ENCODE assay signal across 17 cellular contexts in the genomic region with DNA sequence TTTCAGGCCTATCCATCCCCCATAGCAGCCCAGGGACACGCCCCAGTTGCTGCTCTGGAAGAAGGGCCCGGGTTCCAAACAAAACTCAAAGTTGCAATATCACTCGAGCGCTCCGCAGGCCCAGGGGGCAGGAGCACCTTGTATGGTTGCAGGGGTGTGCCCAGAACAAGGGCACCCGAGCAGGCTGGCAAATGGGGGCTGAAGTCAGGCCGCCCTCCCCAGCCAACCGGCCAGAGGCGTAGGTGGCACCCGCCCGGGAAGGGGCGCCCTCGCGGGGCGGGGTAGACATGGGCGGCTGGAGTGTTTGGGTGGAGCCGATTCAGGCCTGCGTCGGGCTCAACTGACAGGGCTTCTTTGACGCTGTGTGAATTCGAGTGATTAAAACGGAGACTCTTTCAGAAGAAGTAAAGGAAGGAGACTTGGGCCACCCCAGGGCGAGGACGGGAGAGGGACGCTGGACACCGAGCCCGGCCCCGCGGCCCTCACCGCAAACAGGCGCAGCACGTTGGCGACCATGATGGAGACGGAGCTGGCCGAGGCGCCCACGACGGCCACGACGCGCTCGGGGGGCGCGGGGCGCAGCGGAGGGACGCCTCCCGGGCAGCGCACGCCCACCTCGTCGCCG. TPM values are rescaled to one million over a fixed set of nuclear protein-coding genes. Genes with fewer than 3 reads are reported as not detected.
"Had no signal": no experiment of that assay in that cellular context is flagged by ENCODE, and none has a peak within 500 bp of the region (broad histone marks: within the 10 kb centered on the region; RNA-seq: fewer than 3 reads in every experiment).

No MANE protein-coding gene starts in this region.

- ATAC-seq: body of pancreas, left lung, right lobe of liver, SK-N-SH treated with all-trans-retinoic acid at 6 μM for 48 hours had no signal

- H3K9me3 Mint-ChIP-seq: activated naive CD4-positive, alpha-beta T cell treated with anti-CD3 and anti-CD28 coated beads, Interleukin-2, amount 50 U/mL, for 24 hours had no signal

- H3K36me3 Mint-ChIP-seq: activated naive CD4-positive, alpha-beta T cell treated with anti-CD3 and anti-CD28 coated beads, Interleukin-2, amount 50 U/mL, for 24 hours had no signal

- H3K4me3 Mint-ChIP-seq: activated naive CD4-positive, alpha-beta T cell treated with anti-CD3 and anti-CD28 coated beads, Interleukin-2, amount 50 U/mL, for 24 hours had no signal

- H3K4me3 ChIP-seq: body of pancreas, left lung, right lobe of liver, thoracic aorta had no signal

- H3K4me1 Mint-ChIP-seq: activated naive CD4-positive, alpha-beta T cell treated with anti-CD3 and anti-CD28 coated beads, Interleukin-2, amount 50 U/mL, for 24 hours had no signal

- H3K27ac Mint-ChIP-seq: activated naive CD4-positive, alpha-beta T cell treated with anti-CD3 and anti-CD28 coated beads, Interleukin-2, amount 50 U/mL, for 24 hours had no signal

- H3K4me1 ChIP-seq: body of pancreas, left lung, right lobe of liver had no signal

- H3K9me3 ChIP-seq: neutrophil, right lobe of liver had no signal

- H3K27ac ChIP-seq: body of pancreas, left lung, neutrophil, right lobe of liver, thoracic aorta had no signal

- H3K27me3 ChIP-seq: body of pancreas, right lobe of liver had no signal

- DNase-seq: activated effector memory CD4-positive, alpha-beta T cell treated with Interleukin-2 at 50 U/mL for 16 hours; activated T-cell treated with anti-CD3 and anti-CD28 coated beads, Interleukin-2, amount 50 U/mL, for 1 hour; amniotic stem cell; body of pancreas; erythroblast; hypothalamus; mesenchymal stem cell; right lobe of liver; stimulated activated CD4-positive, alpha-beta T cell treated with anti-CD3 and anti-CD28 coated beads, Interleukin-2, amount 100 ng/mL, for 48 hours; stimulated activated naive CD4-positive, alpha-beta T cell treated with Interleukin-2 at 50 U/mL for 16 hours had no signal

RNA-seq across cellular contexts. Expression of a gene that starts 1.1 kb away (rescaled TPM):
- total RNA-seq: body of pancreas; left lung; posterior vena cava; T-helper 1 cell treated with Interleukin-12 subunit alpha and Interleukin-12 subunit beta and Interleukin-4 antibody, amounts not matched to agents 30 ng/mL and 1 ng/mL, for 36 hours; thoracic aorta had no signal

RNA-seq across cellular contexts. Expression of a gene that starts 53.1 kb away (rescaled TPM):
- total RNA-seq: T-helper 1 cell treated with Interleukin-12 subunit alpha and Interleukin-12 subunit beta and Interleukin-4 antibody, amounts not matched to agents 30 ng/mL and 1 ng/mL, for 36 hours had no signal
